Comparison of ENCODE assay signal across 11 cellular contexts in the genomic region with DNA sequence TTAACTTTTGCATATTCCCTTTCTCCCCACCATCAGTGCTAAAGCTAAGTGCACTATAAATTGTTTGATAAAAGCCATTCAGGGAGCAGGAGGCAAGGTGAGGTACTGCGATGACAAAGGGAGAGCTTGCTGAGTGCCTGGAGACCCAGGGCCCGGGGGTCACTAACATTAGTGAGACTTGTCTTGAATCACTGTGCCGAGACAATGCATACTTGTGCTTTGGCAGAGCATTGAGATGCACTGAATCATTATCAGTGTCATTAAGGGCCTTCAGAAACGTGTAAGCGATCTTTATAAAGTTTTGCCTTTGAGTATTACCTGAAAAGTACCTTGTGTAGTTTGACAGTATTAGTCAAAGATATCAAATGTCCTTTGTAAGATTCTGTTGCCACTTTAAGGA. TPM values are rescaled to one million over a fixed set of nuclear protein-coding genes. Genes with fewer than 3 reads are reported as not detected.
DNase-seq lines count a peak whose midpoint lies in the region; ATAC-seq and TF ChIP-seq lines count a peak whose summit lies in the region.
"Had no signal": no experiment of that assay in that cellular context is flagged by ENCODE, and none has a peak within 500 bp of the region (broad histone marks: within the 10 kb centered on the region; RNA-seq: fewer than 3 reads in every experiment).

No MANE protein-coding gene starts in this region.

- DNase-seq in left ventricle myocardium inferior, result no peak
- DNase-seq in right cardiac atrium, result no peak
- peak; percentile 64 for DNase-seq in mammary epithelial cell
- no peak for DNase-seq in memory B cell (ENCODE audit: low spot score in 2 of 2)
- DNase-seq in transverse colon, result no peak
- DNase-seq in activated CD8-positive, alpha-beta T cell treated with anti-CD3 and anti-CD28 coated beads, Interleukin-2, amount 10 ng/mL, durations not matched to agents 7 days and 5 days, result no peak
- DNase-seq: activated naive CD8-positive, alpha-beta T cell treated with anti-CD3 and anti-CD28 coated beads for 36 hours; COR-L47 had no signal

- in situ Hi-C loops in mammary epithelial cell (cut with MboI; ENCODE audit: low sequenced_read_pairs in 2 of 2), result no loop called here
- in situ Hi-C loops in transverse colon (cut with MboI; ENCODE audit: low pct_ligation_motif_present in 1 of 4, low pct_unique_long_range_greater_than_20kb in 1 of 4, low sequenced_read_pairs in 3 of 4), result no loop called here

- peak overlapping the region; percentile 79 for H3K4me2 ChIP-seq in mammary epithelial cell (ENCODE audit: insufficient read depth, low read depth, low read length)

- H3K9me3 ChIP-seq in left ventricle myocardium inferior (replicated peaks), result no peaks in the 10 kb centered on the region
- no peaks in the 10 kb centered on the region for H3K9me3 ChIP-seq in right cardiac atrium (ENCODE audit: control insufficient read depth, low read length)
- peaks cover 5% of the 10 kb centered on the region for H3K9me3 ChIP-seq in mammary epithelial cell (replicated peaks; ENCODE audit: insufficient read depth, low read length)
- H3K9me3 ChIP-seq in transverse colon, result no peaks in the 10 kb centered on the region

- no peak overlapping the region for H3K4me3 ChIP-seq in left ventricle myocardium inferior
- no peak overlapping the region for H3K4me3 ChIP-seq in right cardiac atrium (ENCODE audit: low read length)
- H3K4me3 ChIP-seq in mammary epithelial cell (replicated peaks in 1 of 3; ENCODE audit: insufficient read depth in 1 of 3, low read depth in 2 of 3, low read length in 3 of 3), result no peak overlapping the region
- H3K4me3 ChIP-seq in transverse colon, result no peak overlapping the region

- peaks cover 6% of the 10 kb centered on the region for H3K9me3 Mint-ChIP-seq in memory B cell
- H3K9me3 Mint-ChIP-seq in activated CD8-positive, alpha-beta T cell treated with anti-CD3 and anti-CD28 coated beads, Interleukin-2, amount 10 ng/mL, durations not matched to agents 7 days and 5 days (ENCODE audit: insufficient read depth), result peaks cover 10% of the 10 kb centered on the region

- peaks cover 92% of the 10 kb centered on the region for H3K79me2 ChIP-seq in mammary epithelial cell (ENCODE audit: insufficient read depth, low read length)

- no peaks in the 10 kb centered on the region for H3K27me3 ChIP-seq in left ventricle myocardium inferior (ENCODE audit: low read depth)
- H3K27me3 ChIP-seq in right cardiac atrium (ENCODE audit: control insufficient read depth, insufficient read depth), result no peaks in the 10 kb centered on the region
- no peaks in the 10 kb centered on the region for H3K27me3 ChIP-seq in mammary epithelial cell (ENCODE audit: insufficient read depth, low read length)
- no peaks in the 10 kb centered on the region for H3K27me3 ChIP-seq in transverse colon

- WGBS in right cardiac atrium, result 57% methylated on average over 5 of the region's 5 CpGs
- WGBS in mammary epithelial cell (ENCODE audit: low coverage, missing lambda C conversion rate), result 17% methylated on average over 5 of the region's 5 CpGs
- 84 to 90% methylated on average over 3 to 5 of the region's 5 CpGs for WGBS in transverse colon (ENCODE audit: low coverage in 1 of 2), 2 donors

- no peak for TF ChIP-seq POLR2A in transverse colon (IDR thresholded peaks at IDR 0.05)

- dilution Hi-C loops in mammary epithelial cell (cut with HindIII; ENCODE audit: low sequenced_read_pairs), result no loop called here

- H3K27ac ChIP-seq in left ventricle myocardium inferior (replicated peaks) (peak overlapping the region; percentile 9), right cardiac atrium (ENCODE audit: low read length) (no peak overlapping the region), mammary epithelial cell (ENCODE audit: insufficient read depth, low read depth, low read length) (peak overlapping the region; percentile 77), transverse colon (peak overlapping the region; percentile 43 to 77 (median 58))

- H3K4me3 Mint-ChIP-seq in memory B cell, result no peak overlapping the region
- H3K4me3 Mint-ChIP-seq in activated CD8-positive, alpha-beta T cell treated with anti-CD3 and anti-CD28 coated beads, Interleukin-2, amount 10 ng/mL, durations not matched to agents 7 days and 5 days, result no peak overlapping the region
- H3K4me3 Mint-ChIP-seq: activated naive CD8-positive, alpha-beta T cell treated with anti-CD3 and anti-CD28 coated beads for 36 hours; type B pancreatic cell had no signal

- peaks cover 56% of the 10 kb centered on the region for H3K4me1 Mint-ChIP-seq in memory B cell
- H3K4me1 Mint-ChIP-seq in activated CD8-positive, alpha-beta T cell treated with anti-CD3 and anti-CD28 coated beads, Interleukin-2, amount 10 ng/mL, durations not matched to agents 7 days and 5 days (ENCODE audit: low read depth), result peaks cover 11% of the 10 kb centered on the region

- no peaks in the 10 kb centered on the region for H4K20me1 ChIP-seq in mammary epithelial cell (ENCODE audit: insufficient read depth, low read length)

- TF ChIP-seq CTCF in left ventricle myocardium inferior (IDR thresholded peaks at IDR 0.05; ENCODE audit: borderline replicate concordance) (no peak), mammary epithelial cell (conservative IDR thresholded peaks at IDR 0.05 in 1 of 2, IDR thresholded peaks at IDR 0.05 in 1 of 2; ENCODE audit: extremely low read depth in 1 of 2, insufficient read depth in 1 of 2, low read depth in 1 of 2, low read length in 2 of 2) (no peak), transverse colon (IDR thresholded peaks at IDR 0.05) (no peak)

- intact Hi-C loops in left ventricle myocardium inferior (cut with micrococcal nuclease) (no loop called here), right cardiac atrium (cut with DNase I) (no loop called here), mammary epithelial cell (cut with micrococcal nuclease) (loop anchor here (2.0 kb wide), 1 partner anchor 32 kb away; no protein-coding TSS in a partner anchor), transverse colon (cut with DNase I; ENCODE audit: low total_unique reads) (no loop called here)

- BruUV-seq in mammary epithelial cell (replicated peaks; lab: Mats Ljungman, UMichigan), result no TSS peak

- H3K27ac Mint-ChIP-seq in memory B cell, result peak overlapping the region; percentile 92
- no peak overlapping the region for H3K27ac Mint-ChIP-seq in activated CD8-positive, alpha-beta T cell treated with anti-CD3 and anti-CD28 coated beads, Interleukin-2, amount 10 ng/mL, durations not matched to agents 7 days and 5 days
- H3K27ac Mint-ChIP-seq: activated naive CD8-positive, alpha-beta T cell treated with anti-CD3 and anti-CD28 coated beads for 36 hours; type B pancreatic cell had no signal

- ATAC-seq in right cardiac atrium (no peak), memory B cell (ENCODE audit: low read depth) (no peak), GM21825 (IDR thresholded peaks at IDR 0.05; ENCODE audit: unreplicated experiment) (no peak), GM18868 (IDR thresholded peaks at IDR 0.05; ENCODE audit: unreplicated experiment) (no peak)
- no peak for ATAC-seq in activated CD8-positive, alpha-beta T cell treated with anti-CD3 and anti-CD28 coated beads, Interleukin-2, amount 10 ng/mL, durations not matched to agents 7 days and 5 days

- peaks cover 20% of the 10 kb centered on the region for H3K36me3 Mint-ChIP-seq in memory B cell
- peaks cover 48% of the 10 kb centered on the region for H3K36me3 Mint-ChIP-seq in activated CD8-positive, alpha-beta T cell treated with anti-CD3 and anti-CD28 coated beads, Interleukin-2, amount 10 ng/mL, durations not matched to agents 7 days and 5 days (ENCODE audit: low read depth)

- no peak for TF ChIP-seq EP300 in transverse colon (IDR thresholded peaks at IDR 0.05; ENCODE audit: low read depth)

- peak overlapping the region; percentile 41 for H2AFZ ChIP-seq in mammary epithelial cell (ENCODE audit: low read depth, low read length)

- POLR2A ChIA-PET in activated CD8-positive, alpha-beta T cell treated with anti-CD3 and anti-CD28 coated beads, Interleukin-2, amount 10 ng/mL, durations not matched to agents 7 days and 5 days (lab: Charles Lee), result no interaction called here

- CTCF ChIA-PET in mammary epithelial cell (lab: Charles Lee; ENCODE audit: low non-redundant PET), result no interaction called here
- CTCF ChIA-PET in activated CD8-positive, alpha-beta T cell treated with anti-CD3 and anti-CD28 coated beads, Interleukin-2, amount 10 ng/mL, durations not matched to agents 7 days and 5 days (lab: Charles Lee), result interaction anchor here (0.8 kb wide), 1 partner anchor 9 kb away, joined by 3 read pairs; no protein-coding TSS in a partner anchor

- H3K27me3 Mint-ChIP-seq in memory B cell, result no peaks in the 10 kb centered on the region
- no peaks in the 10 kb centered on the region for H3K27me3 Mint-ChIP-seq in activated CD8-positive, alpha-beta T cell treated with anti-CD3 and anti-CD28 coated beads, Interleukin-2, amount 10 ng/mL, durations not matched to agents 7 days and 5 days (ENCODE audit: low read depth)
- H3K27me3 Mint-ChIP-seq: activated naive CD8-positive, alpha-beta T cell treated with anti-CD3 and anti-CD28 coated beads for 36 hours; type B pancreatic cell had no signal

- H3K36me3 ChIP-seq in left ventricle myocardium inferior (no peaks in the 10 kb centered on the region), mammary epithelial cell (ENCODE audit: insufficient read depth, low read length) (no peaks in the 10 kb centered on the region), transverse colon (no peaks in the 10 kb centered on the region)

- H3K4me1 ChIP-seq in left ventricle myocardium inferior (peaks cover 21% of the 10 kb centered on the region), right cardiac atrium (ENCODE audit: control insufficient read depth, insufficient read depth, low read length) (peaks cover 4% of the 10 kb centered on the region), mammary epithelial cell (ENCODE audit: insufficient read depth, low read length) (peaks cover 17% of the 10 kb centered on the region), transverse colon (peaks cover 0 to 21% (median 7%) of the 10 kb centered on the region in 4 donors)

- H3K9ac ChIP-seq in mammary epithelial cell (ENCODE audit: insufficient read depth, low read length), result peak overlapping the region; percentile 30

RNA-seq across cellular contexts. Expression of a gene that starts 34.5 kb away (rescaled TPM):
- total RNA-seq in left ventricle myocardium inferior, result 6.4 TPM
- total RNA-seq in right cardiac atrium, result 1 to 10 TPM; 6.8 to 8.9 (median 7.9) TPM
- polyA plus RNA-seq in right cardiac atrium, result 3.3 TPM
- total RNA-seq in mammary epithelial cell, result 100 to 1,000 TPM in 1 of 2 donors, 10 to 100 TPM in 1; 68.1 to 101 TPM
- 27.3 TPM for polyA plus RNA-seq in mammary epithelial cell
- 77.4 TPM for polyA minus RNA-seq in mammary epithelial cell
- total RNA-seq in transverse colon, result 100 to 1,000 TPM in 1 of 4 donors, 10 to 100 TPM in 3; 46.4 to 181 (median 81.7) TPM
- 10 to 100 TPM; 49.6 to 52.6 TPM for total RNA-seq in activated CD8-positive, alpha-beta T cell treated with anti-CD3 and anti-CD28 coated beads, Interleukin-2, amount 10 ng/mL, durations not matched to agents 7 days and 5 days
